1 cellular context compared by ENCODE assay signal in the genomic region with DNA sequence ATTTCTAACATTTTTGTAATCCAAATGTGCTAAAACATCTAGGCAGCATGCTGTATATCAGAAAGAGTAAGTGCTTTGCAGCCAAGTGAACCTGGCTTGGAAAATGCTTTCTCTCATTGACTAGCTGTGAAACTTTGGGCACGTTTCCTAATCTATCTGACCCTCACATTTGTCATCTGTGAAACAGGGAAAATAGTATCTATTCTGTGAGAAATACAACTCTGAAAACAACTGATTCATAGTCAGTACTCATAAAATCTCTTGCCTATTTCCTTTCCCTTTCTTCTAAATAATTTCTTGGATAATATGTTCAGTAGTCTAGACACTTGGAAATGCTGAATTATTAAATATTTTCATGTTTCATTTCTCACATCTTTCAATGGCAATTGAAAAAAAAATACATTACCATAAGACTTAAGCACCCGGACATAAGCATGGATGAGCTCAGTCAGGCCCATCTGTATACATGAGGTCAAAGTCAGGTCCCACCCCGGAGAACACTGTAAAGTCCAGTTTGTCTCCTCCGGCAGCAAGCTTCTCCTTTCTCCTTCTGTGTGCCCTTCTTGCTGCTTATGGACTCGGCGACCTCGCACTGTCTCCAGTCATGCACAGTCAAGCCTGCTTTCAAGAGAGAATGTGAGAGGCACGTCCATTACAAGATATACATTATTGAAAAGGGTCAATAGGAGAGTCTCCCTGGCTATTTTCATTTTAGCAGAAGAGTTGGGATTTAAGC.
TF ChIP-seq lines count a peak whose summit lies in the region.

No MANE protein-coding gene starts in this region.

TF ChIP-seq in liver, 16 proteins besides CTCF, POLR2A, EP300 and RAD21 (continued from another document):
- TF ChIP-seq, protein P1, sequence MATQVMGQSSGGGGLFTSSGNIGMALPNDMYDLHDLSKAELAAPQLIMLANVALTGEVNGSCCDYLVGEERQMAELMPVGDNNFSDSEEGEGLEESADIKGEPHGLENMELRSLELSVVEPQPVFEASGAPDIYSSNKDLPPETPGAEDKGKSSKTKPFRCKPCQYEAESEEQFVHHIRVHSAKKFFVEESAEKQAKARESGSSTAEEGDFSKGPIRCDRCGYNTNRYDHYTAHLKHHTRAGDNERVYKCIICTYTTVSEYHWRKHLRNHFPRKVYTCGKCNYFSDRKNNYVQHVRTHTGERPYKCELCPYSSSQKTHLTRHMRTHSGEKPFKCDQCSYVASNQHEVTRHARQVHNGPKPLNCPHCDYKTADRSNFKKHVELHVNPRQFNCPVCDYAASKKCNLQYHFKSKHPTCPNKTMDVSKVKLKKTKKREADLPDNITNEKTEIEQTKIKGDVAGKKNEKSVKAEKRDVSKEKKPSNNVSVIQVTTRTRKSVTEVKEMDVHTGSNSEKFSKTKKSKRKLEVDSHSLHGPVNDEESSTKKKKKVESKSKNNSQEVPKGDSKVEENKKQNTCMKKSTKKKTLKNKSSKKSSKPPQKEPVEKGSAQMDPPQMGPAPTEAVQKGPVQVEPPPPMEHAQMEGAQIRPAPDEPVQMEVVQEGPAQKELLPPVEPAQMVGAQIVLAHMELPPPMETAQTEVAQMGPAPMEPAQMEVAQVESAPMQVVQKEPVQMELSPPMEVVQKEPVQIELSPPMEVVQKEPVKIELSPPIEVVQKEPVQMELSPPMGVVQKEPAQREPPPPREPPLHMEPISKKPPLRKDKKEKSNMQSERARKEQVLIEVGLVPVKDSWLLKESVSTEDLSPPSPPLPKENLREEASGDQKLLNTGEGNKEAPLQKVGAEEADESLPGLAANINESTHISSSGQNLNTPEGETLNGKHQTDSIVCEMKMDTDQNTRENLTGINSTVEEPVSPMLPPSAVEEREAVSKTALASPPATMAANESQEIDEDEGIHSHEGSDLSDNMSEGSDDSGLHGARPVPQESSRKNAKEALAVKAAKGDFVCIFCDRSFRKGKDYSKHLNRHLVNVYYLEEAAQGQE (IDR thresholded peaks at IDR 0.05): no peak
- TF ChIP-seq JUND (IDR thresholded peaks at IDR 0.05): no peak
- TF ChIP-seq, protein P2, sequence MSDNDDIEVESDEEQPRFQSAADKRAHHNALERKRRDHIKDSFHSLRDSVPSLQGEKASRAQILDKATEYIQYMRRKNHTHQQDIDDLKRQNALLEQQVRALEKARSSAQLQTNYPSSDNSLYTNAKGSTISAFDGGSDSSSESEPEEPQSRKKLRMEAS (IDR thresholded peaks at IDR 0.05): no peak
- no peak for TF ChIP-seq GABPA (IDR thresholded peaks at IDR 0.05 in 1 of 2, conservative IDR thresholded peaks at IDR 0.05 in 1 of 2)
- TF ChIP-seq NR2F2 (IDR thresholded peaks at IDR 0.05): no peak
- TF ChIP-seq, protein P3, sequence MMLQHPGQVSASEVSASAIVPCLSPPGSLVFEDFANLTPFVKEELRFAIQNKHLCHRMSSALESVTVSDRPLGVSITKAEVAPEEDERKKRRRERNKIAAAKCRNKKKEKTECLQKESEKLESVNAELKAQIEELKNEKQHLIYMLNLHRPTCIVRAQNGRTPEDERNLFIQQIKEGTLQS (IDR thresholded peaks at IDR 0.05): no peak
- TF ChIP-seq FOXA2 (IDR thresholded peaks at IDR 0.05): no peak
- no peak for TF ChIP-seq TAF1 (conservative IDR thresholded peaks at IDR 0.05)
- TF ChIP-seq, protein P4, sequence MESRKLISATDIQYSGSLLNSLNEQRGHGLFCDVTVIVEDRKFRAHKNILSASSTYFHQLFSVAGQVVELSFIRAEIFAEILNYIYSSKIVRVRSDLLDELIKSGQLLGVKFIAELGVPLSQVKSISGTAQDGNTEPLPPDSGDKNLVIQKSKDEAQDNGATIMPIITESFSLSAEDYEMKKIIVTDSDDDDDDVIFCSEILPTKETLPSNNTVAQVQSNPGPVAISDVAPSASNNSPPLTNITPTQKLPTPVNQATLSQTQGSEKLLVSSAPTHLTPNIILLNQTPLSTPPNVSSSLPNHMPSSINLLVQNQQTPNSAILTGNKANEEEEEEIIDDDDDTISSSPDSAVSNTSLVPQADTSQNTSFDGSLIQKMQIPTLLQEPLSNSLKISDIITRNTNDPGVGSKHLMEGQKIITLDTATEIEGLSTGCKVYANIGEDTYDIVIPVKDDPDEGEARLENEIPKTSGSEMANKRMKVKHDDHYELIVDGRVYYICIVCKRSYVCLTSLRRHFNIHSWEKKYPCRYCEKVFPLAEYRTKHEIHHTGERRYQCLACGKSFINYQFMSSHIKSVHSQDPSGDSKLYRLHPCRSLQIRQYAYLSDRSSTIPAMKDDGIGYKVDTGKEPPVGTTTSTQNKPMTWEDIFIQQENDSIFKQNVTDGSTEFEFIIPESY (IDR thresholded peaks at IDR 0.05): no peak
- no peak for TF ChIP-seq EGR1 (IDR thresholded peaks at IDR 0.05; ENCODE audit: low read depth in 2 of 2)
- TF ChIP-seq HNF4A (conservative IDR thresholded peaks at IDR 0.05): no peak
